In genomic region chr12:68975811-68976210, GRCh38 we compare ENCODE assay signal across 19 cellular contexts.
"Had no signal": no experiment of that assay in that cellular context is flagged by ENCODE, and none has a peak within 500 bp of the region (broad histone marks: within the 10 kb centered on the region; RNA-seq: fewer than 3 reads in every experiment).

No MANE protein-coding gene starts in this region.

- H3K36me3 ChIP-seq: gastrocnemius medialis, left lung, suprapubic skin, transverse colon had no signal

- H3K27me3 Mint-ChIP-seq: activated CD4-positive, alpha-beta T cell treated with anti-CD3 and anti-CD28 coated beads, Interleukin-2, amount 10 ng/mL, durations not matched to agents 7 days and 5 days; brain had no signal

- H3K27ac ChIP-seq: gastrocnemius medialis, left lung, suprapubic skin, transverse colon had no signal

- H3K27me3 ChIP-seq: gastrocnemius medialis, left lung, suprapubic skin, transverse colon had no signal

- H3K4me1 ChIP-seq: suprapubic skin, transverse colon had no signal

- DNase-seq: activated CD4-positive, alpha-beta T cell treated with anti-CD3 and anti-CD28 coated beads, Interleukin-2, amount 10 ng/mL, durations not matched to agents 7 days and 5 days; activated CD8-positive, alpha-beta T cell treated with anti-CD3 and anti-CD28 coated beads, Interleukin-2, amount 10 ng/mL, durations not matched to agents 7 days and 5 days; activated naive CD4-positive, alpha-beta T cell treated with anti-CD3 and anti-CD28 coated beads for 36 hours; activated T-cell treated with anti-CD3 and anti-CD28 coated beads, Interleukin-2, amount 50 U/mL, for 4 hours; anterior cingulate cortex; central memory CD4-positive, alpha-beta T cell; gastrocnemius medialis; head of caudate nucleus; kidney; left lung; nephron progenitor cell; nucleus accumbens; stimulated activated naive CD8-positive, alpha-beta T cell treated with anti-CD3 and anti-CD28 coated beads, Interleukin-15, Interleukin-2, amounts not matched to agents 100 U/mL and 50 U/mL, for 24 hours; T-helper 9 cell; transverse colon had no signal

- ATAC-seq: activated CD8-positive, alpha-beta T cell treated with anti-CD3 and anti-CD28 coated beads, Interleukin-2, amount 10 ng/mL, durations not matched to agents 7 days and 5 days; activated T-cell treated with anti-CD3 and anti-CD28 coated beads, Interleukin-2, amount 50 U/mL, for 4 hours; esophagus mucosa; gastrocnemius medialis; left lung; stimulated activated naive CD8-positive, alpha-beta T cell treated with anti-CD3 and anti-CD28 coated beads, Interleukin-15, Interleukin-2, amounts not matched to agents 100 U/mL and 50 U/mL, for 24 hours had no signal

- H3K27ac Mint-ChIP-seq: activated CD4-positive, alpha-beta T cell treated with anti-CD3 and anti-CD28 coated beads, Interleukin-2, amount 10 ng/mL, durations not matched to agents 7 days and 5 days; activated CD8-positive, alpha-beta T cell treated with anti-CD3 and anti-CD28 coated beads, Interleukin-2, amount 10 ng/mL, durations not matched to agents 7 days and 5 days; activated naive CD4-positive, alpha-beta T cell treated with anti-CD3 and anti-CD28 coated beads for 36 hours; brain; mesothelial cell of epicardium; nephron progenitor cell had no signal

- H3K9me3 ChIP-seq: gastrocnemius medialis, left lung, suprapubic skin, transverse colon had no signal

- H3K9me3 Mint-ChIP-seq: activated CD4-positive, alpha-beta T cell treated with anti-CD3 and anti-CD28 coated beads, Interleukin-2, amount 10 ng/mL, durations not matched to agents 7 days and 5 days; activated naive CD4-positive, alpha-beta T cell treated with anti-CD3 and anti-CD28 coated beads for 36 hours; activated T-cell treated with anti-CD3 and anti-CD28 coated beads, Interleukin-2, amount 50 U/mL, for 4 hours; brain; mesothelial cell of epicardium; nephron progenitor cell had no signal

- H3K4me3 Mint-ChIP-seq: activated CD4-positive, alpha-beta T cell treated with anti-CD3 and anti-CD28 coated beads, Interleukin-2, amount 10 ng/mL, durations not matched to agents 7 days and 5 days; activated CD8-positive, alpha-beta T cell treated with anti-CD3 and anti-CD28 coated beads, Interleukin-2, amount 10 ng/mL, durations not matched to agents 7 days and 5 days; activated naive CD4-positive, alpha-beta T cell treated with anti-CD3 and anti-CD28 coated beads for 36 hours; activated T-cell treated with anti-CD3 and anti-CD28 coated beads, Interleukin-2, amount 50 U/mL, for 4 hours; brain; mesothelial cell of epicardium; nephron progenitor cell had no signal

- H3K4me3 ChIP-seq: gastrocnemius medialis, left lung, suprapubic skin, transverse colon had no signal

- H3K36me3 Mint-ChIP-seq: brain, mesothelial cell of epicardium had no signal
